ENCODE assay signal across 16 cellular contexts in genomic region chr13:25872871-25873607, GRCh38.
A peak's percentile ranks its signal among the peaks of the same experiment; 100 is the strongest.
DNase-seq lines count a peak whose midpoint lies in the region; ATAC-seq, FAIRE-seq and TF ChIP-seq lines count a peak whose summit lies in the region.
"Had no signal": no experiment of that assay in that cellular context is flagged by ENCODE, and none has a peak within 500 bp of the region (broad histone marks: within the 10 kb centered on the region; RNA-seq: fewer than 3 reads in every experiment).

No MANE protein-coding gene starts in this region.

- no peaks in the 10 kb centered on the region for H4K20me1 ChIP-seq in BLaER1 treated with 17β-estradiol and CSF1 and Interleukin-3, amounts not matched to agents 10 nM and 100 nM
- no peaks in the 10 kb centered on the region for H4K20me1 ChIP-seq in osteoblast (ENCODE audit: insufficient read depth, low read length)

- ATAC-seq in GM21447 (IDR thresholded peaks at IDR 0.05; ENCODE audit: unreplicated experiment) (no peak), HG03139 (IDR thresholded peaks at IDR 0.05; ENCODE audit: unreplicated experiment) (no peak)
- ATAC-seq: left lobe of liver, natural killer cell had no signal

- peaks cover 0 to 12% (median 7%) of the 10 kb centered on the region in 11 experiments; a peak in 6 of 22 replicates for H3K9me3 ChIP-seq in BLaER1 treated with 17β-estradiol and CSF1 and Interleukin-3, amounts not matched to agents 10 nM and 100 nM (replicated peaks in 1 of 11)
- H3K9me3 ChIP-seq in osteoblast (ENCODE audit: low read depth, low read length) (no peaks in the 10 kb centered on the region), colonic mucosa (no peaks in the 10 kb centered on the region)
- H3K9me3 ChIP-seq: MG63 had no signal

- no peaks in the 10 kb centered on the region for H3K27me3 ChIP-seq in BLaER1 treated with 17β-estradiol and CSF1 and Interleukin-3, amounts not matched to agents 10 nM and 100 nM
- no peaks in the 10 kb centered on the region for H3K27me3 ChIP-seq in osteoblast (ENCODE audit: insufficient read depth, low read length)
- H3K27me3 ChIP-seq in colonic mucosa, result no peaks in the 10 kb centered on the region
- H3K27me3 ChIP-seq: MG63 had no signal

- H3K79me2 ChIP-seq in osteoblast (ENCODE audit: insufficient read depth, low read length), result no peaks in the 10 kb centered on the region

- no peak overlapping the region for H3K4me3 ChIP-seq in BLaER1 treated with 17β-estradiol and CSF1 and Interleukin-3, amounts not matched to agents 10 nM and 100 nM
- H3K4me3 ChIP-seq in osteoblast (ENCODE audit: insufficient read depth, low read length) (no peak overlapping the region), colonic mucosa (no peak overlapping the region)
- H3K4me3 ChIP-seq: MG63 had no signal

- no peak overlapping the region for H3K9ac ChIP-seq in BLaER1 treated with 17β-estradiol and CSF1 and Interleukin-3, amounts not matched to agents 10 nM and 100 nM
- H3K9ac ChIP-seq in colonic mucosa (ENCODE audit: low read depth in 2 of 2, low read length in 2 of 2), result no peak overlapping the region

- intact Hi-C loops in head of caudate nucleus (cut with DNase I) (no loop called here), colonic mucosa (cut with DNase I) (no loop called here)

- H2AFZ ChIP-seq in osteoblast (ENCODE audit: low read length), result no peak overlapping the region

- H3K27ac ChIP-seq in BLaER1 treated with 17β-estradiol and CSF1 and Interleukin-3, amounts not matched to agents 10 nM and 100 nM, result peak overlapping the region in 2 of 11 experiments; percentile 14 to 51; a peak in 2 of 22 replicates
- H3K27ac ChIP-seq in osteoblast (ENCODE audit: low read depth, low read length), result no peak overlapping the region
- H3K27ac ChIP-seq in colonic mucosa, result no peak overlapping the region

- no peaks in the 10 kb centered on the region for H3K36me3 ChIP-seq in BLaER1 treated with 17β-estradiol and CSF1 and Interleukin-3, amounts not matched to agents 10 nM and 100 nM
- no peaks in the 10 kb centered on the region for H3K36me3 ChIP-seq in osteoblast (ENCODE audit: insufficient read depth, low read length)
- no peaks in the 10 kb centered on the region for H3K36me3 ChIP-seq in colonic mucosa
- H3K36me3 ChIP-seq: MG63 had no signal

- TF ChIP-seq CTCF in osteoblast (IDR thresholded peaks at IDR 0.05; ENCODE audit: extremely low read depth, low read depth, low read length), result no peak
- no peak for TF ChIP-seq CTCF in colonic mucosa (IDR thresholded peaks at IDR 0.05)

- H3K4me2 ChIP-seq in BLaER1 treated with 17β-estradiol and CSF1 and Interleukin-3, amounts not matched to agents 10 nM and 100 nM, result peak overlapping the region; percentile 31 to 59 (median 53); a peak in 21 of 22 replicates
- no peak overlapping the region for H3K4me2 ChIP-seq in osteoblast (ENCODE audit: insufficient read depth, low read length)

- peaks cover 27 to 55% (median 47%) of the 10 kb centered on the region in 10 experiments for H3K4me1 ChIP-seq in BLaER1 treated with 17β-estradiol and CSF1 and Interleukin-3, amounts not matched to agents 10 nM and 100 nM
- H3K4me1 ChIP-seq in osteoblast (ENCODE audit: insufficient read depth, low read length), result no peaks in the 10 kb centered on the region
- no peaks in the 10 kb centered on the region for H3K4me1 ChIP-seq in colonic mucosa

- DNase-seq in AML-193 (lab: John Stamatoyannopoulos, UW) (peak; percentile 20 to 30), RCC 7860 (ENCODE audit: low spot score) (peak; percentile 24), head of caudate nucleus (peak in 35 of 42 donors; percentile 17 to 88 (median 49)), osteoblast (ENCODE audit: insufficient read length, low spot score, missing footprints) (no peak), colonic mucosa (no peak)
- DNase-seq: activated CD4-positive, alpha-beta T cell treated with anti-CD3 and anti-CD28 coated beads, Interleukin-2, amount 10 ng/mL, durations not matched to agents 7 days and 5 days; CD4-positive, CD25-positive, alpha-beta regulatory T cell; erythroblast; MG63; natural killer cell; NCI-H2171 treated with DMSO at 0.1 percent for 48 hours; right cardiac atrium had no signal

- peak; percentile 63 for FAIRE-seq in RCC 7860 (lab: Jason Lieb, UNC)

Comparison
In these comparisons a context has a peak if more than half of its experiments do, and no peak if none do; other contexts are left out.
1. DNase-seq: peak in AML-193 (2 of 2), RCC 7860 (single experiment) and head of caudate nucleus (35 of 42); none in osteoblast (single experiment) and colonic mucosa (single experiment).